Comparison of ENCODE assay signal across 23 cellular contexts in the genomic region with DNA sequence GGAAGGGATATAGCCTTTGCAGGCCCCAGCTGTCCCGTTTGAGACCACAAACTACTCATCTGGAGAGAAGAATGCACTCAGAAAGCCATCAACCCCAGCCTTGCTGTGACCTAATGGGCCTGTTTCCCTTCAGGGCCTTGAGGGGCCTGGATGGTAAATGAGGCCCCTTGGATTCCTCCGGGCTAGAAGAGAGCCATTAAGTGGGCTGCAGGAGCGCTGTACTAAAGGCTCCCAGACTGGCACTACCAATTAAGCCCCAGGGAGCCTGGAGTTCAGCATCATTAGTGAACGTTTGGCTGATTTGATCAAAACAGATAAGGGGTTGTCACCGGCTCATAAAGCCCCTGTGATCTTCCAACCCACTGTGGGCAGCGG. TPM values are rescaled to one million over a fixed set of nuclear protein-coding genes. Genes with fewer than 3 reads are reported as not detected.
"Had no signal": no experiment of that assay in that cellular context is flagged by ENCODE, and none has a peak within 500 bp of the region (broad histone marks: within the 10 kb centered on the region; RNA-seq: fewer than 3 reads in every experiment).

No MANE protein-coding gene starts in this region.

- H3K27ac Mint-ChIP-seq: activated naive CD8-positive, alpha-beta T cell treated with anti-CD3 and anti-CD28 coated beads, Interleukin-2, amount 10 ng/mL, durations not matched to agents 7 days and 5 days; endodermal cell; nephron progenitor cell; WTC11 had no signal

- H3K27ac ChIP-seq: body of pancreas, foreskin keratinocyte, right atrium auricular region, tibial artery had no signal

- H3K27me3 ChIP-seq: body of pancreas, dorsolateral prefrontal cortex, right atrium auricular region, tibial artery had no signal

- H3K9me3 Mint-ChIP-seq: activated CD4-positive, alpha-beta memory T cell treated with anti-CD3 and anti-CD28 coated beads for 36 hours; activated naive CD8-positive, alpha-beta T cell treated with anti-CD3 and anti-CD28 coated beads, Interleukin-2, amount 10 ng/mL, durations not matched to agents 7 days and 5 days; endodermal cell; nephron progenitor cell; WTC11 had no signal

- H3K27me3 Mint-ChIP-seq: activated CD4-positive, alpha-beta memory T cell treated with anti-CD3 and anti-CD28 coated beads for 36 hours; activated CD4-positive, alpha-beta T cell treated with anti-CD3 and anti-CD28 coated beads for 36 hours; activated naive CD8-positive, alpha-beta T cell treated with anti-CD3 and anti-CD28 coated beads, Interleukin-2, amount 10 ng/mL, durations not matched to agents 7 days and 5 days had no signal

- H3K36me3 Mint-ChIP-seq: WTC11 had no signal

- ATAC-seq: activated CD4-positive, alpha-beta T cell treated with anti-CD3 and anti-CD28 coated beads for 36 hours; body of pancreas; foreskin keratinocyte; left lobe of liver; stimulated activated naive CD8-positive, alpha-beta T cell treated with anti-CD3 and anti-CD28 coated beads, Interleukin-15, Interleukin-2, amounts not matched to agents 100 U/mL and 50 U/mL, for 24 hours; WTC11 had no signal

- H3K4me3 Mint-ChIP-seq: activated CD4-positive, alpha-beta memory T cell treated with anti-CD3 and anti-CD28 coated beads for 36 hours; activated CD4-positive, alpha-beta T cell treated with anti-CD3 and anti-CD28 coated beads for 36 hours; activated naive CD8-positive, alpha-beta T cell treated with anti-CD3 and anti-CD28 coated beads, Interleukin-2, amount 10 ng/mL, durations not matched to agents 7 days and 5 days; endodermal cell; nephron progenitor cell; WTC11 had no signal

- H3K4me3 ChIP-seq: body of pancreas, right atrium auricular region, tibial artery had no signal

- H3K9me3 ChIP-seq: body of pancreas, right atrium auricular region, tibial artery had no signal

- H3K4me1 ChIP-seq: foreskin keratinocyte had no signal

- H3K36me3 ChIP-seq: right atrium auricular region had no signal

- DNase-seq: activated CD4-positive, alpha-beta memory T cell treated with anti-CD3 and anti-CD28 coated beads for 36 hours; activated CD4-positive, alpha-beta T cell treated with anti-CD3 and anti-CD28 coated beads for 36 hours; activated gamma-delta T cell; activated naive CD8-positive, alpha-beta T cell treated with anti-CD3 and anti-CD28 coated beads, Interleukin-2, amount 10 ng/mL, durations not matched to agents 7 days and 5 days; endodermal cell; foreskin keratinocyte; glutamatergic neuron; hippocampal formation; mammary epithelial cell; nephron progenitor cell; stimulated activated naive CD8-positive, alpha-beta T cell treated with anti-CD3 and anti-CD28 coated beads, Interleukin-15, Interleukin-2, amounts not matched to agents 100 U/mL and 50 U/mL, for 24 hours; substantia nigra; tibial artery had no signal

RNA-seq across cellular contexts. Expression of gene CD5, which starts 23.0 kb away (rescaled TPM):
- total RNA-seq: cardiac septum, endodermal cell, epithelial cell of proximal tubule, fibroblast of lung, foreskin keratinocyte, mammary epithelial cell, myocyte, urinary bladder had no signal
- polyA plus RNA-seq: fibroblast of lung, foreskin keratinocyte, mammary epithelial cell had no signal
